23 cellular contexts compared by ENCODE assay signal in the genomic region with DNA sequence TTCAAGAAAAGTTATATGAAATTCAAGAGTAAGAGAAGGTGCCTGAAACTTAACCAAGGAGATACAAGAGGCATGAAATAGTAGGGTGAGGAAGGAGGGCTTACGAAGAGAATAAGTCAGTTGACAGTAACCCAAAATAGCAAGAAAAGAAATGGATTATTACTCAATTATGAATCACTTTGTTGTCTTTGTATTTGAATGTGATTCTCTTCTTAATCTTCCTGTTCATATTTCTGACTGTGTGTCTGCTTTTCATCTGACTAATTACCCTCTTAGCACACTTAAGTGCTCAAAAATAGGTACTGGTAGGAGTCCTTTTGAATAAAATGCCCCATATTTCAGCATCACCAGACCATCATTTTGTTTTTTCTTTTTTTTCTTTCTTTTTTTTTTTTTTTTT. TPM values are rescaled to one million over a fixed set of nuclear protein-coding genes. Genes with fewer than 3 reads are reported as not detected.
"Had no signal": no experiment of that assay in that cellular context is flagged by ENCODE, and none has a peak within 500 bp of the region (broad histone marks: within the 10 kb centered on the region; RNA-seq: fewer than 3 reads in every experiment).

No MANE protein-coding gene starts in this region.

- H3K27ac ChIP-seq: epithelial cell of prostate, left lung, parathyroid adenoma, thyroid gland, uterus, WERI-Rb-1 had no signal

- H3K36me3 ChIP-seq: uterus had no signal

- H3K4me1 Mint-ChIP-seq: brain, memory B cell had no signal

- H3K4me3 Mint-ChIP-seq: activated CD8-positive, alpha-beta T cell treated with anti-CD3 and anti-CD28 coated beads for 36 hours; activated T-cell treated with anti-CD3 and anti-CD28 coated beads, Interleukin-2, amount 50 U/mL, for 4 hours; brain; memory B cell; naive thymus-derived CD8-positive, alpha-beta T cell; stimulated activated effector memory CD8-positive, alpha-beta T cell treated with anti-CD3 and anti-CD28 coated beads, Interleukin-12 subunit alpha, Interleukin-12 subunit beta, amount 100 ng/mL, for 72 hours; T-helper 1 cell treated with Interleukin-12 subunit alpha and Interleukin-12 subunit beta and Interleukin-4 antibody, amounts not matched to agents 30 μg/mL and 1 μg/mL, for 36 hours had no signal

- H3K27me3 Mint-ChIP-seq: activated CD8-positive, alpha-beta T cell treated with anti-CD3 and anti-CD28 coated beads for 36 hours; brain; memory B cell; naive thymus-derived CD8-positive, alpha-beta T cell had no signal

- H3K27me3 ChIP-seq: left lung, thyroid gland, uterus had no signal

- H3K4me1 ChIP-seq: left lung, parathyroid adenoma, thyroid gland, uterus had no signal

- ATAC-seq: activated CD8-positive, alpha-beta T cell treated with anti-CD3 and anti-CD28 coated beads for 36 hours; activated naive CD4-positive, alpha-beta T cell treated with anti-CD3 and anti-CD28 coated beads, Interleukin-2, amount 50 U/mL, for 72 hours; activated T-cell treated with anti-CD3 and anti-CD28 coated beads, Interleukin-2, amount 50 U/mL, for 4 hours; left lung; naive thymus-derived CD8-positive, alpha-beta T cell; stimulated activated effector memory CD8-positive, alpha-beta T cell treated with anti-CD3 and anti-CD28 coated beads, Interleukin-12 subunit alpha, Interleukin-12 subunit beta, amount 100 ng/mL, for 72 hours had no signal

- H3K4me3 ChIP-seq: left lung, thyroid gland, uterus had no signal

- H3K9me3 ChIP-seq: thyroid gland, uterus had no signal

- DNase-seq: activated CD4-positive, alpha-beta T cell treated with anti-CD3 and anti-CD28 coated beads for 4 hours; activated CD8-positive, alpha-beta T cell treated with anti-CD3 and anti-CD28 coated beads for 36 hours; activated effector memory CD4-positive, alpha-beta T cell treated with anti-CD3 and anti-CD28 coated beads, Interleukin-2, amount 50 U/mL, for 16 hours; activated T-cell treated with anti-CD3 and anti-CD28 coated beads, Interleukin-2, amount 50 U/mL, for 4 hours; amygdala; effector memory CD4-positive, alpha-beta T cell; hippocampal formation; kidney; left lung; naive thymus-derived CD8-positive, alpha-beta T cell; thyroid gland; uterus; WERI-Rb-1 had no signal

- H3K79me2 ChIP-seq: parathyroid adenoma had no signal

- H2AFZ ChIP-seq: parathyroid adenoma had no signal

- H3K9ac ChIP-seq: parathyroid adenoma had no signal

- H3K27ac Mint-ChIP-seq: activated CD8-positive, alpha-beta T cell treated with anti-CD3 and anti-CD28 coated beads for 36 hours; brain; memory B cell; naive thymus-derived CD8-positive, alpha-beta T cell; stimulated activated effector memory CD8-positive, alpha-beta T cell treated with anti-CD3 and anti-CD28 coated beads, Interleukin-12 subunit alpha, Interleukin-12 subunit beta, amount 100 ng/mL, for 72 hours; T-helper 1 cell treated with Interleukin-12 subunit alpha and Interleukin-12 subunit beta and Interleukin-4 antibody, amounts not matched to agents 30 μg/mL and 1 μg/mL, for 36 hours had no signal

RNA-seq across cellular contexts. Expression of a gene that starts 41.6 kb away (rescaled TPM):
- total RNA-seq: activated CD8-positive, alpha-beta T cell treated with anti-CD3 and anti-CD28 coated beads for 36 hours; activated naive CD4-positive, alpha-beta T cell treated with anti-CD3 and anti-CD28 coated beads, Interleukin-2, amount 50 U/mL, for 72 hours; activated T-cell treated with anti-CD3 and anti-CD28 coated beads, Interleukin-2, amount 50 U/mL, for 4 hours; fibroblast of villous mesenchyme; kidney; left lung; mucosa of gallbladder; naive thymus-derived CD8-positive, alpha-beta T cell; renal cortical epithelial cell; thyroid gland; uterus had no signal
- polyA plus RNA-seq: naive thymus-derived CD8-positive, alpha-beta T cell had no signal
